Comparison of ENCODE assay signal across 20 cellular contexts in the genomic region with DNA sequence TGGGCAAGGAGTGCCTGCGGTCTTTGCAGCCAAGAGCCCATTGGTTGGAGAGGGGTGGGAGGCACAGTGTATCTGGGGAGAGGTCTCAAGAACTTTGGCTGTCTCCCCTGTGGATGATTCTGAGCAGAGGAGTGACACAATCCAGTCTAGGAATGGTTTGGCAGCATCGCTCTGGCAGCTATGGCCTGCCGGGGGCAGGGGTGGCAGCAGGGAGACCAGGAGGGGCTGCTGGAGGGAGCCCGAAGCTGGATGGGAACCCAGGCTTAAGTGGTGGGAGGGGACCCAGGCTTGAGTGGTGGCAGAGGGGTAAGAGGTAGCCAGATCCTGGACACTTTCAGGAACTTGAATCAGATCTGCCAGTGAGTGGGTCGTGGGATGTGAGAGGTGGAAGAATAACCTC. TPM values are rescaled to one million over a fixed set of nuclear protein-coding genes. Genes with fewer than 3 reads are reported as not detected.
DNase-seq lines count a peak whose midpoint lies in the region; ATAC-seq and TF ChIP-seq lines count a peak whose summit lies in the region.
"Had no signal": no experiment of that assay in that cellular context is flagged by ENCODE, and none has a peak within 500 bp of the region (broad histone marks: within the 10 kb centered on the region; RNA-seq: fewer than 3 reads in every experiment).

No MANE protein-coding gene starts in this region.

- DNase-seq in A673 (ENCODE audit: low spot score) (peak; percentile 50), mesenchymal stem cell (no peak), Calu3 (no peak), AG08395 (ENCODE audit: low spot score) (no peak)
- DNase-seq: activated effector memory CD4-positive, alpha-beta T cell treated with Interleukin-2 at 50 U/mL for 16 hours; AML-193; NCI-H1048; NCI-H2081; NCI-H510A; stimulated activated CD4-positive, alpha-beta T cell treated with anti-CD3 and anti-CD28 coated beads, Interleukin-15, amount 100 ng/mL, for 24 hours had no signal

- H2BK12ac ChIP-seq in mesenchymal stem cell (ENCODE audit: low read length in 2 of 2), result no peak overlapping the region

- H3K27ac Mint-ChIP-seq in activated naive CD8-positive, alpha-beta T cell, result peak overlapping the region; percentile 91
- H3K27ac Mint-ChIP-seq in Calu3 (ENCODE audit: unreplicated experiment), result no peak overlapping the region

- peaks cover 19% of the 10 kb centered on the region for H3K79me1 ChIP-seq in mesenchymal stem cell (replicated peaks; ENCODE audit: low read length, poor library complexity, severe bottlenecking)

- POLR2A ChIA-PET in A673 (lab: Charles Lee; ENCODE audit: low non-redundant PET), result no interaction called here

- H3K36me3 Mint-ChIP-seq in activated naive CD8-positive, alpha-beta T cell, result peaks cover 2% of the 10 kb centered on the region
- peaks cover 11% of the 10 kb centered on the region for H3K36me3 Mint-ChIP-seq in Calu3 (ENCODE audit: insufficient read depth, unreplicated experiment)

- peak overlapping the region; percentile 61 for H4K8ac ChIP-seq in mesenchymal stem cell (ENCODE audit: low read length)

- no peaks in the 10 kb centered on the region for H3K27me3 Mint-ChIP-seq in activated naive CD8-positive, alpha-beta T cell
- no peaks in the 10 kb centered on the region for H3K27me3 Mint-ChIP-seq in Calu3 (ENCODE audit: unreplicated experiment)

- H3K4me1 Mint-ChIP-seq in activated naive CD8-positive, alpha-beta T cell (ENCODE audit: low read depth), result peaks cover 80% of the 10 kb centered on the region
- no peaks in the 10 kb centered on the region for H3K4me1 Mint-ChIP-seq in Calu3 (ENCODE audit: low read depth, unreplicated experiment)

- H3K27ac ChIP-seq in A673 (ENCODE audit: low read depth, low read length, poor library complexity, severe bottlenecking), result peak overlapping the region; percentile 96
- H3K27ac ChIP-seq in BLaER1 treated with 17β-estradiol and CSF1 and Interleukin-3, amounts not matched to agents 10 nM and 100 nM, result peak overlapping the region in 9 of 11 experiments; percentile 6 to 74 (median 68); a peak in 13 of 22 replicates
- H3K27ac ChIP-seq in mesenchymal stem cell (ENCODE audit: low read length, poor library complexity, severe bottlenecking), result no peak overlapping the region
- H3K27ac ChIP-seq: ascending aorta, KMS-11, RWPE1 had no signal

- no peak overlapping the region for H2BK15ac ChIP-seq in mesenchymal stem cell (ENCODE audit: low read depth, poor library complexity, severe bottlenecking)

- H3K14ac ChIP-seq in mesenchymal stem cell (ENCODE audit: low read length in 2 of 2), result no peak overlapping the region

- no peak overlapping the region; a peak in 2 of 22 replicates for H3K9ac ChIP-seq in BLaER1 treated with 17β-estradiol and CSF1 and Interleukin-3, amounts not matched to agents 10 nM and 100 nM
- H3K9ac ChIP-seq in mesenchymal stem cell (ENCODE audit: low read length), result no peak overlapping the region
- H3K9ac ChIP-seq: KMS-11 had no signal

- H3K4me2 ChIP-seq in BLaER1 treated with 17β-estradiol and CSF1 and Interleukin-3, amounts not matched to agents 10 nM and 100 nM, result peak overlapping the region in 10 of 11 experiments; percentile 12 to 69 (median 64); a peak in 17 of 22 replicates
- no peak overlapping the region for H3K4me2 ChIP-seq in mesenchymal stem cell (ENCODE audit: low read length, poor library complexity, severe bottlenecking)
- H3K4me2 ChIP-seq: KMS-11 had no signal

- H3K23ac ChIP-seq in mesenchymal stem cell (ENCODE audit: low read length in 2 of 2), result no peak overlapping the region

- no peak overlapping the region for H4K91ac ChIP-seq in mesenchymal stem cell (ENCODE audit: low read length)

- H3K27me3 ChIP-seq in A673 (replicated peaks; ENCODE audit: insufficient read depth, low read depth, low read length, poor library complexity), result no peaks in the 10 kb centered on the region
- H3K27me3 ChIP-seq in BLaER1 treated with 17β-estradiol and CSF1 and Interleukin-3, amounts not matched to agents 10 nM and 100 nM, result no peaks in the 10 kb centered on the region
- no peaks in the 10 kb centered on the region for H3K27me3 ChIP-seq in mesenchymal stem cell (ENCODE audit: control insufficient read depth in 1 of 2, insufficient read depth in 1 of 2, low read length in 2 of 2)
- H3K27me3 ChIP-seq: ascending aorta had no signal

- TF ChIP-seq CTCF in A673 (conservative IDR thresholded peaks at IDR 0.05; ENCODE audit: low read depth, low read length) (no peak), Calu3 (IDR thresholded peaks at IDR 0.05; ENCODE audit: unreplicated experiment) (no peak)

- no peaks in the 10 kb centered on the region for H3K9me3 Mint-ChIP-seq in activated naive CD8-positive, alpha-beta T cell (ENCODE audit: low read depth)
- no peaks in the 10 kb centered on the region for H3K9me3 Mint-ChIP-seq in Calu3 (ENCODE audit: low read depth, unreplicated experiment)

- intact Hi-C loops in A673 (cut with micrococcal nuclease; ENCODE audit: unreplicated experiment), result loop anchor here (2.0 to 5.0 kb wide), 2 partner anchors 14 to 893 kb away; partner anchors contain the start of gene AMER2
- intact Hi-C loops in Calu3 (cut with micrococcal nuclease; ENCODE audit: unreplicated experiment), result no loop called here

- no peak overlapping the region for H3K18ac ChIP-seq in mesenchymal stem cell (ENCODE audit: low read depth in 1 of 2, low read length in 2 of 2)

- ATAC-seq in GM21737 (IDR thresholded peaks at IDR 0.05; ENCODE audit: unreplicated experiment) (no peak), HG02678 (IDR thresholded peaks at IDR 0.05; ENCODE audit: unreplicated experiment) (no peak)
- ATAC-seq: left lobe of liver had no signal

- H2BK120ac ChIP-seq in mesenchymal stem cell (ENCODE audit: low read depth, low read length), result no peak overlapping the region

- peaks cover 21% of the 10 kb centered on the region for H3K36me3 ChIP-seq in A673 (ENCODE audit: insufficient read depth, low read length, poor library complexity, severe bottlenecking)
- H3K36me3 ChIP-seq in BLaER1 treated with 17β-estradiol and CSF1 and Interleukin-3, amounts not matched to agents 10 nM and 100 nM, result peaks cover 2 to 44% (median 15%) of the 10 kb centered on the region in 11 experiments; a peak in 18 of 22 replicates
- peaks cover 0 to 3% of the 10 kb centered on the region in 2 experiments for H3K36me3 ChIP-seq in mesenchymal stem cell (ENCODE audit: control insufficient read depth in 1 of 2, insufficient read depth in 2 of 2, low read depth in 1 of 2, low read length in 2 of 2)

- H2BK5ac ChIP-seq in mesenchymal stem cell (ENCODE audit: low read depth, low read length, poor library complexity, severe bottlenecking), result no peak overlapping the region

- H3K4ac ChIP-seq in mesenchymal stem cell (ENCODE audit: low read depth in 1 of 2, low read length in 2 of 2), result no peak overlapping the region

- CTCF ChIA-PET in A673 (lab: Charles Lee) (no interaction called here), Calu3 (lab: Charles Lee) (interaction anchor here (0.9 kb wide), 1 partner anchor 363 kb away, joined by 3 read pairs; no protein-coding TSS in a partner anchor)

- H3K4me3 ChIP-seq in A673 (ENCODE audit: low read depth, low read length, poor library complexity, severe bottlenecking) (no peak overlapping the region), mesenchymal stem cell (ENCODE audit: insufficient read depth in 1 of 2, low read depth in 1 of 2, low read length in 2 of 2) (no peak overlapping the region)
- H3K4me3 ChIP-seq in BLaER1 treated with 17β-estradiol and CSF1 and Interleukin-3, amounts not matched to agents 10 nM and 100 nM, result no peak overlapping the region
- H3K4me3 ChIP-seq: ascending aorta had no signal

- peak overlapping the region; percentile 1 for H3K4me3 Mint-ChIP-seq in activated naive CD8-positive, alpha-beta T cell
- no peak overlapping the region for H3K4me3 Mint-ChIP-seq in Calu3 (ENCODE audit: low read depth, unreplicated experiment)

- H4K20me1 ChIP-seq in BLaER1 treated with 17β-estradiol and CSF1 and Interleukin-3, amounts not matched to agents 10 nM and 100 nM, result peaks cover 0 to 51% (median 0%) of the 10 kb centered on the region in 11 experiments; a peak in 6 of 22 replicates

- 94% methylated on average over 4 of the region's 5 CpGs for WGBS in mesenchymal stem cell

- no TSS peak for BruUV-seq in A673 (replicated peaks; lab: Mats Ljungman, UMichigan)
- no TSS peak for BruUV-seq in Calu3 (replicated peaks; lab: Mats Ljungman, UMichigan)

- H2AFZ ChIP-seq in mesenchymal stem cell (ENCODE audit: low read depth, low read length), result no peak overlapping the region

- H2AK5ac ChIP-seq in mesenchymal stem cell (ENCODE audit: low read length, severe bottlenecking), result no peak overlapping the region

- H3K9me3 ChIP-seq in A673 (ENCODE audit: low read depth, low read length, poor library complexity, severe bottlenecking), result no peaks in the 10 kb centered on the region
- H3K9me3 ChIP-seq in BLaER1 treated with 17β-estradiol and CSF1 and Interleukin-3, amounts not matched to agents 10 nM and 100 nM (replicated peaks in 1 of 11), result no peaks in the 10 kb centered on the region
- no peaks in the 10 kb centered on the region for H3K9me3 ChIP-seq in mesenchymal stem cell (ENCODE audit: control insufficient read depth, low read length)
- H3K9me3 ChIP-seq: ascending aorta had no signal

- H3K4me1 ChIP-seq in A673 (ENCODE audit: insufficient read depth, low read length, poor library complexity, severe bottlenecking) (peaks cover 88% of the 10 kb centered on the region), mesenchymal stem cell (ENCODE audit: control insufficient read depth, insufficient read depth, low read depth, low read length) (peaks cover 10% of the 10 kb centered on the region)
- peaks cover 45 to 88% (median 69%) of the 10 kb centered on the region in 10 experiments for H3K4me1 ChIP-seq in BLaER1 treated with 17β-estradiol and CSF1 and Interleukin-3, amounts not matched to agents 10 nM and 100 nM
- H3K4me1 ChIP-seq: ascending aorta had no signal

RNA-seq across cellular contexts. Expression of gene C1QTNF9, which starts 30.1 kb away (rescaled TPM):
- total RNA-seq in A673 (2021), result 0.34 TPM in 1 of 2 replicates, not detected in the other
- polyA plus RNA-seq in mesenchymal stem cell (2013, experiment 1 of 2), result not detected
- not detected for polyA plus RNA-seq in mesenchymal stem cell (2013, experiment 2 of 2)
- total RNA-seq in Calu3 (2022), result not detected in 2 replicates
- total RNA-seq: ascending aorta, cerebellum, fibroblast of lung had no signal
